ENCODE assay signal across 13 cellular contexts in genomic region chr3:123694377-123695147, GRCh38.
DNase-seq lines count a peak whose midpoint lies in the region; ATAC-seq and TF ChIP-seq lines count a peak whose summit lies in the region.
"Had no signal": no experiment of that assay in that cellular context is flagged by ENCODE, and none has a peak within 500 bp of the region (broad histone marks: within the 10 kb centered on the region; RNA-seq: fewer than 3 reads in every experiment).

No MANE protein-coding gene starts in this region.

- CTCF ChIA-PET in AG04450 (lab: Charles Lee), result interaction anchor here (0.8 to 9.7 kb wide), 3 partner anchors 42 to 338 kb away, joined by 3 to 56 read pairs (median 10); no protein-coding TSS in a partner anchor

- no peaks in the 10 kb centered on the region for H3K9me3 ChIP-seq in AG04450 (ENCODE audit: control insufficient read depth, insufficient read depth, low read length)
- H3K9me3 ChIP-seq in iPS-20b (ENCODE audit: insufficient read depth, low read depth, low read length), result no peaks in the 10 kb centered on the region
- H3K9me3 ChIP-seq in gastrocnemius medialis, result no peaks in the 10 kb centered on the region
- H3K9me3 ChIP-seq in HAP-1, result no peaks in the 10 kb centered on the region
- H3K9me3 ChIP-seq: pancreas had no signal

- H3K4me1 ChIP-seq in iPS-20b (ENCODE audit: insufficient read depth, low read length) (peaks cover 7% of the 10 kb centered on the region; the same call in 1 of the 2 replicates), gastrocnemius medialis (peaks cover 8 to 27% of the 10 kb centered on the region in 2 donors), HAP-1 (peaks cover 10% of the 10 kb centered on the region)
- H3K4me1 ChIP-seq: pancreas had no signal

- H3K36me3 ChIP-seq in iPS-20b (ENCODE audit: insufficient read depth, low read depth, low read length) (no peaks in the 10 kb centered on the region), gastrocnemius medialis (no peaks in the 10 kb centered on the region), HAP-1 (replicated peaks) (no peaks in the 10 kb centered on the region)
- H3K36me3 ChIP-seq: pancreas had no signal

- ATAC-seq in gastrocnemius medialis, result peak in 1 of 2 donors; percentile 29
- ATAC-seq in GM18868 (IDR thresholded peaks at IDR 0.05; ENCODE audit: unreplicated experiment), result no peak

- POLR2A ChIA-PET in AG04450 (lab: Yijun Ruan, JAX), result no interaction called here

- 0 out of 2 replicates have a peak overlapping the region, but pooled peaks have one; percentile 7 for H3K4me3 ChIP-seq in AG04450 (ENCODE audit: low read depth, low read length)
- no peak overlapping the region for H3K4me3 ChIP-seq in astrocyte of the spinal cord (ENCODE audit: low read depth, low read length)
- no peak overlapping the region for H3K4me3 ChIP-seq in iPS-20b (ENCODE audit: low read length)
- no peak overlapping the region for H3K4me3 ChIP-seq in gastrocnemius medialis
- H3K4me3 ChIP-seq in HAP-1, result no peak overlapping the region
- H3K4me3 ChIP-seq: pancreas had no signal

- H3K27ac ChIP-seq in AG04450 (ENCODE audit: low read depth, low read length) (peak overlapping the region; percentile 34), iPS-20b (ENCODE audit: low read length) (no peak overlapping the region), gastrocnemius medialis (peak overlapping the region; percentile 55 to 78 (median 62))
- H3K27ac ChIP-seq: pancreas had no signal

- in situ Hi-C loops in astrocyte of the spinal cord (cut with HindIII; ENCODE audit: low sequenced_read_pairs) (no loop called here), gastrocnemius medialis (cut with MboI; ENCODE audit: low sequenced_read_pairs in 4 of 4) (no loop called here), HAP-1 (cut with MboI; ENCODE audit: low sequenced_read_pairs) (no loop called here)

- no peak for DNase-seq in AG04450 (ENCODE audit: low read depth, low spot score)
- DNase-seq in astrocyte of the spinal cord (ENCODE audit: low read depth, low spot score), result peak; percentile 41
- no peak for DNase-seq in gastrocnemius medialis
- DNase-seq in RPMI8226, result no peak
- DNase-seq in HAP-1 (ENCODE audit: low spot score in 2 of 2), result no peak
- DNase-seq in middle frontal gyrus (ENCODE audit: extremely low spot score, low spot score), result no peak
- DNase-seq: activated CD4-positive, alpha-beta T cell treated with anti-CD3 and anti-CD28 coated beads for 4 hours; DMS79; KG1; NCI-H2029 treated with DMSO at 0.1 percent for 48 hours; pancreas had no signal

- intact Hi-C loops in gastrocnemius medialis (cut with DNase I; ENCODE audit: low total_unique reads), result no loop called here

- peak overlapping the region; percentile 15; the same call in 1 of the 2 replicates for H3K9ac ChIP-seq in iPS-20b (ENCODE audit: low read depth, low read length)

- H3K27me3 ChIP-seq in AG04450 (ENCODE audit: control insufficient read depth, insufficient read depth, low read length) (no peaks in the 10 kb centered on the region), iPS-20b (ENCODE audit: insufficient read depth, low read length) (no peaks in the 10 kb centered on the region), gastrocnemius medialis (no peaks in the 10 kb centered on the region), HAP-1 (ENCODE audit: low read depth) (no peaks in the 10 kb centered on the region)
- H3K27me3 ChIP-seq: pancreas had no signal

- TF ChIP-seq POLR2A in gastrocnemius medialis (IDR thresholded peaks at IDR 0.05), result no peak

- TF ChIP-seq CTCF in AG04450 (IDR thresholded peaks at IDR 0.05; ENCODE audit: low read depth, low read length) (no peak), astrocyte of the spinal cord (IDR thresholded peaks at IDR 0.05; ENCODE audit: low read depth, low read length) (no peak), gastrocnemius medialis (IDR thresholded peaks at IDR 0.05 in 4 of 5, conservative IDR thresholded peaks at IDR 0.05 in 1 of 5) (no peak)
